ENCODE assay signal across 1 cellular context in the genomic region with DNA sequence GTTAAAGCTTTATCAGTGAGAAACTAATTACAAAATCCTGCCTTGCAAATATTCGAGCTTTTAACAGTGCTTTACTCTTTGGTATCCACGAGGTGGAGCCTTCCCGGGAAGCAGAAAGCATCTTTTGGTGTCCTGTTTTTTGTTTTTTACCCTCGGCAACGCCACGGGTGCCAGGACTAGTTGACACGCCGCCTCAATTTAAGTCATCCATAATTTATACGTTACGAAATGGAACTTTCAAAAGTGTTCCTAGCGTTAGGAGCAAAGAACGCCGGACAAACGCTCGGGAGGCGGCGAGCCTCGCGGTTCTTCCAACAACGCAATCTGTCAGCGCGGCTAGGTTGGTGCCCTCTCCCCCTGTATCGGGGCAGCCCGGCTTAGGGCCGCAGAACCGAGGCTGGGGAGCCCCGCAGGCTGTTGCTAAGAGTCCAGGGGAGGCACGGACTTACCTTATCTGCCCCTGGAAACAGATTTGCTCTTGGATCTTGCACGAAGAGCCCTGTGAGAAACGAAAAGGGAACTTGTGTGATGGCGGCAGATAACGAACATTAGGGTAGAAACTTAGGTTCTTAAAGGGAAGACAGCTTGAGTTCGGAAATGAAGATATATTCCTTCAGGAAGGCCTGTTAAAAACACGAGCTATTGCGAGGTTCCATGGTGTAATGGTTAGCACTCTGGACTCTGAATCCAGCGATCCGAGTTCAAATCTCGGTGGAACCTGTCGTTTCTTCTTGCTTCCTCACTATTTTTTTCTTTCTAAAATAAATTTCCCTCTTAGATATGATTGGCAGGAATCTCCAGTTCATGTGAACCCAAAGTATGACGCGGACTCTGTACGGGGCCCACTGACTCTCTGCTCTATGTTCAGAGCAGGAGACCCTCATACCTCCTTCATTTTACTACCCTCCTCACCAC.
TF ChIP-seq lines count a peak whose summit lies in the region.

No MANE protein-coding gene starts in this region.

TF ChIP-seq in HepG2, 621 proteins besides CTCF, POLR2A, EP300 and RAD21 (continued from another document and continues in another):
- TF ChIP-seq, protein P1, sequence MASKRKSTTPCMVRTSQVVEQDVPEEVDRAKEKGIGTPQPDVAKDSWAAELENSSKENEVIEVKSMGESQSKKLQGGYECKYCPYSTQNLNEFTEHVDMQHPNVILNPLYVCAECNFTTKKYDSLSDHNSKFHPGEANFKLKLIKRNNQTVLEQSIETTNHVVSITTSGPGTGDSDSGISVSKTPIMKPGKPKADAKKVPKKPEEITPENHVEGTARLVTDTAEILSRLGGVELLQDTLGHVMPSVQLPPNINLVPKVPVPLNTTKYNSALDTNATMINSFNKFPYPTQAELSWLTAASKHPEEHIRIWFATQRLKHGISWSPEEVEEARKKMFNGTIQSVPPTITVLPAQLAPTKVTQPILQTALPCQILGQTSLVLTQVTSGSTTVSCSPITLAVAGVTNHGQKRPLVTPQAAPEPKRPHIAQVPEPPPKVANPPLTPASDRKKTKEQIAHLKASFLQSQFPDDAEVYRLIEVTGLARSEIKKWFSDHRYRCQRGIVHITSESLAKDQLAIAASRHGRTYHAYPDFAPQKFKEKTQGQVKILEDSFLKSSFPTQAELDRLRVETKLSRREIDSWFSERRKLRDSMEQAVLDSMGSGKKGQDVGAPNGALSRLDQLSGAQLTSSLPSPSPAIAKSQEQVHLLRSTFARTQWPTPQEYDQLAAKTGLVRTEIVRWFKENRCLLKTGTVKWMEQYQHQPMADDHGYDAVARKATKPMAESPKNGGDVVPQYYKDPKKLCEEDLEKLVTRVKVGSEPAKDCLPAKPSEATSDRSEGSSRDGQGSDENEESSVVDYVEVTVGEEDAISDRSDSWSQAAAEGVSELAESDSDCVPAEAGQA (IDR thresholded peaks at IDR 0.05; ENCODE audit: low read depth), result no peak
- TF ChIP-seq, protein P1 (CRISPR knock-in tag; IDR thresholded peaks at IDR 0.05; ENCODE audit: borderline replicate concordance), result no peak
- TF ChIP-seq ZNF12 (CRISPR knock-in tag; IDR thresholded peaks at IDR 0.05) (peak; percentile 39; the same call in 1 of the 2 replicates), NR2F6 (IDR thresholded peaks at IDR 0.05) (0 out of 2 replicates have a peak, but pooled peaks have one; percentile 20), NR2F6 (CRISPR knock-in tag; IDR thresholded peaks at IDR 0.05) (no peak), CAMTA2 (CRISPR knock-in tag; IDR thresholded peaks at IDR 0.05; ENCODE audit: borderline replicate concordance) (no peak), PTBP1 (IDR thresholded peaks at IDR 0.05; ENCODE audit: low read depth, low read length, poor library complexity, severe bottlenecking) (no peak), PHF21A (CRISPR knock-in tag; IDR thresholded peaks at IDR 0.05) (peak; percentile 25; the same call in 1 of the 2 replicates), ZNF33B (CRISPR knock-in tag; IDR thresholded peaks at IDR 0.05) (peak; percentile 35; the same call in 1 of the 2 replicates), ZNF432 (CRISPR knock-in tag; IDR thresholded peaks at IDR 0.05; ENCODE audit: borderline replicate concordance) (no peak), SOX13 (IDR thresholded peaks at IDR 0.05) (no peak), SOX13 (CRISPR knock-in tag; conservative IDR thresholded peaks at IDR 0.05 in 1 of 2, IDR thresholded peaks at IDR 0.05 in 1 of 2) (no peak; a peak in 1 of 4 replicates), ZMYM3 (CRISPR knock-in tag; IDR thresholded peaks at IDR 0.05) (peak; percentile 54; the same call in 1 of the 2 replicates), ZNF589 (CRISPR knock-in tag; conservative IDR thresholded peaks at IDR 0.05) (no peak), ZNF781 (CRISPR knock-in tag; IDR thresholded peaks at IDR 0.05; ENCODE audit: borderline replicate concordance, not compliant biosample characterization) (peak; percentile 81), ZNF670 (CRISPR knock-in tag; IDR thresholded peaks at IDR 0.05; ENCODE audit: borderline replicate concordance) (peak; percentile 37; the same call in 1 of the 2 replicates), ZNF451 (CRISPR knock-in tag; IDR thresholded peaks at IDR 0.05) (no peak), GABPB1 (CRISPR knock-in tag; IDR thresholded peaks at IDR 0.05) (peak; percentile 34), ZNF703 (CRISPR knock-in tag; IDR thresholded peaks at IDR 0.05; ENCODE audit: borderline replicate concordance) (peak; percentile 72; the same call in 1 of the 2 replicates), ASH2L (IDR thresholded peaks at IDR 0.05; ENCODE audit: insufficient read length, low read depth, low read length) (peak; percentile 83), ZNF33A (CRISPR knock-in tag; IDR thresholded peaks at IDR 0.05; ENCODE audit: borderline replicate concordance) (peak; percentile 76; the same call in 1 of the 2 replicates), ZFP82 (CRISPR knock-in tag; IDR thresholded peaks at IDR 0.05; ENCODE audit: borderline replicate concordance) (peak; percentile 80), ZNF605 (CRISPR knock-in tag; IDR thresholded peaks at IDR 0.05) (peak; percentile 97), ZNF383 (CRISPR knock-in tag; IDR thresholded peaks at IDR 0.05; ENCODE audit: borderline replicate concordance) (0 out of 2 replicates have a peak, but pooled peaks have one; percentile 36), SMYD3 (CRISPR knock-in tag; IDR thresholded peaks at IDR 0.05) (no peak), HNRNPLL (IDR thresholded peaks at IDR 0.05; ENCODE audit: low read depth, low read length, poor library complexity, severe bottlenecking) (peak; percentile 68), REPIN1 (CRISPR knock-in tag; IDR thresholded peaks at IDR 0.05; ENCODE audit: borderline replicate concordance, low read depth) (0 out of 2 replicates have a peak, but pooled peaks have one; percentile 40), ZNF547 (CRISPR knock-in tag; IDR thresholded peaks at IDR 0.05) (0 out of 2 replicates have a peak, but pooled peaks have one; percentile 29), ZNF20 (CRISPR knock-in tag; IDR thresholded peaks at IDR 0.05) (no peak), ZNF331 (CRISPR knock-in tag; IDR thresholded peaks at IDR 0.05) (peak; percentile 76), KLF6 (CRISPR knock-in tag; IDR thresholded peaks at IDR 0.05) (peak; percentile 49; the same call in 1 of the 2 replicates), SP2 (CRISPR knock-in tag; IDR thresholded peaks at IDR 0.05) (no peak), ZNF614 (CRISPR knock-in tag; IDR thresholded peaks at IDR 0.05; ENCODE audit: borderline replicate concordance) (peak; percentile 22; the same call in 1 of the 2 replicates), ZNF225 (CRISPR knock-in tag; IDR thresholded peaks at IDR 0.05) (peak; percentile 61; the same call in 1 of the 2 replicates), THAP11 (CRISPR knock-in tag; IDR thresholded peaks at IDR 0.05) (peak; percentile 53; the same call in 1 of the 2 replicates)
- TF ChIP-seq, protein P2, sequence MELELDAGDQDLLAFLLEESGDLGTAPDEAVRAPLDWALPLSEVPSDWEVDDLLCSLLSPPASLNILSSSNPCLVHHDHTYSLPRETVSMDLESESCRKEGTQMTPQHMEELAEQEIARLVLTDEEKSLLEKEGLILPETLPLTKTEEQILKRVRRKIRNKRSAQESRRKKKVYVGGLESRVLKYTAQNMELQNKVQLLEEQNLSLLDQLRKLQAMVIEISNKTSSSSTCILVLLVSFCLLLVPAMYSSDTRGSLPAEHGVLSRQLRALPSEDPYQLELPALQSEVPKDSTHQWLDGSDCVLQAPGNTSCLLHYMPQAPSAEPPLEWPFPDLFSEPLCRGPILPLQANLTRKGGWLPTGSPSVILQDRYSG (CRISPR knock-in tag; IDR thresholded peaks at IDR 0.05), result 0 out of 2 replicates have a peak, but pooled peaks have one; percentile 46
- TF ChIP-seq, protein P3, sequence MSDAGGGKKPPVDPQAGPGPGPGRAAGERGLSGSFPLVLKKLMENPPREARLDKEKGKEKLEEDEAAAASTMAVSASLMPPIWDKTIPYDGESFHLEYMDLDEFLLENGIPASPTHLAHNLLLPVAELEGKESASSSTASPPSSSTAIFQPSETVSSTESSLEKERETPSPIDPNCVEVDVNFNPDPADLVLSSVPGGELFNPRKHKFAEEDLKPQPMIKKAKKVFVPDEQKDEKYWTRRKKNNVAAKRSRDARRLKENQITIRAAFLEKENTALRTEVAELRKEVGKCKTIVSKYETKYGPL (CRISPR knock-in tag; IDR thresholded peaks at IDR 0.05), result no peak
- TF ChIP-seq, protein P4, sequence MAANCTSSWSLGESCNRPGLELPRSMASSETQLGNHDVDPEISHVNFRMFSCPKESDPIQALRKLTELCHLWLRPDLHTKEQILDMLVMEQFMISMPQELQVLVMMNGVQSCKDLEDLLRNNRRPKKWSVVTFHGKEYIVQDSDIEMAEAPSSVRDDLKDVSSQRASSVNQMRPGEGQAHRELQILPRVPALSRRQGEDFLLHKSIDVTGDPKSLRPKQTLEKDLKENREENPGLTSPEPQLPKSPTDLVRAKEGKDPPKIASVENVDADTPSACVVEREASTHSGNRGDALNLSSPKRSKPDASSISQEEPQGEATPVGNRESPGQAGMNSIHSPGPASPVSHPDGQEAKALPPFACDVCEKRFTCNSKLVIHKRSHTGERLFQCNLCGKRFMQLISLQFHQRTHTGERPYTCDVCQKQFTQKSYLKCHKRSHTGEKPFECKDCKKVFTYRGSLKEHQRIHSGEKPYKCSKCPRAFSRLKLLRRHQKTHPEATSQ (CRISPR knock-in tag; IDR thresholded peaks at IDR 0.05; ENCODE audit: borderline replicate concordance), result peak; percentile 70; the same call in 1 of the 2 replicates
- TF ChIP-seq, protein P5, sequence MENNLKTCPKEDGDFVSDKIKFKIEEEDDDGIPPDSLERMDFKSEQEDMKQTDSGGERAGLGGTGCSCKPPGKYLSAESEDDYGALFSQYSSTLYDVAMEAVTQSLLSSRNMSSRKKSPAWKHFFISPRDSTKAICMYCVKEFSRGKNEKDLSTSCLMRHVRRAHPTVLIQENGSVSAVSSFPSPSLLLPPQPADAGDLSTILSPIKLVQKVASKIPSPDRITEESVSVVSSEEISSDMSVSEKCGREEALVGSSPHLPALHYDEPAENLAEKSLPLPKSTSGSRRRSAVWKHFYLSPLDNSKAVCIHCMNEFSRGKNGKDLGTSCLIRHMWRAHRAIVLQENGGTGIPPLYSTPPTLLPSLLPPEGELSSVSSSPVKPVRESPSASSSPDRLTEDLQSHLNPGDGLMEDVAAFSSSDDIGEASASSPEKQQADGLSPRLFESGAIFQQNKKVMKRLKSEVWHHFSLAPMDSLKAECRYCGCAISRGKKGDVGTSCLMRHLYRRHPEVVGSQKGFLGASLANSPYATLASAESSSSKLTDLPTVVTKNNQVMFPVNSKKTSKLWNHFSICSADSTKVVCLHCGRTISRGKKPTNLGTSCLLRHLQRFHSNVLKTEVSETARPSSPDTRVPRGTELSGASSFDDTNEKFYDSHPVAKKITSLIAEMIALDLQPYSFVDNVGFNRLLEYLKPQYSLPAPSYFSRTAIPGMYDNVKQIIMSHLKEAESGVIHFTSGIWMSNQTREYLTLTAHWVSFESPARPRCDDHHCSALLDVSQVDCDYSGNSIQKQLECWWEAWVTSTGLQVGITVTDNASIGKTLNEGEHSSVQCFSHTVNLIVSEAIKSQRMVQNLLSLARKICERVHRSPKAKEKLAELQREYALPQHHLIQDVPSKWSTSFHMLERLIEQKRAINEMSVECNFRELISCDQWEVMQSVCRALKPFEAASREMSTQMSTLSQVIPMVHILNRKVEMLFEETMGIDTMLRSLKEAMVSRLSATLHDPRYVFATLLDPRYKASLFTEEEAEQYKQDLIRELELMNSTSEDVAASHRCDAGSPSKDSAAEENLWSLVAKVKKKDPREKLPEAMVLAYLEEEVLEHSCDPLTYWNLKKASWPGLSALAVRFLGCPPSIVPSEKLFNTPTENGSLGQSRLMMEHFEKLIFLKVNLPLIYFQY (CRISPR knock-in tag; IDR thresholded peaks at IDR 0.05; ENCODE audit: borderline replicate concordance), result 0 out of 2 replicates have a peak, but pooled peaks have one; percentile 8
- TF ChIP-seq, protein P6, sequence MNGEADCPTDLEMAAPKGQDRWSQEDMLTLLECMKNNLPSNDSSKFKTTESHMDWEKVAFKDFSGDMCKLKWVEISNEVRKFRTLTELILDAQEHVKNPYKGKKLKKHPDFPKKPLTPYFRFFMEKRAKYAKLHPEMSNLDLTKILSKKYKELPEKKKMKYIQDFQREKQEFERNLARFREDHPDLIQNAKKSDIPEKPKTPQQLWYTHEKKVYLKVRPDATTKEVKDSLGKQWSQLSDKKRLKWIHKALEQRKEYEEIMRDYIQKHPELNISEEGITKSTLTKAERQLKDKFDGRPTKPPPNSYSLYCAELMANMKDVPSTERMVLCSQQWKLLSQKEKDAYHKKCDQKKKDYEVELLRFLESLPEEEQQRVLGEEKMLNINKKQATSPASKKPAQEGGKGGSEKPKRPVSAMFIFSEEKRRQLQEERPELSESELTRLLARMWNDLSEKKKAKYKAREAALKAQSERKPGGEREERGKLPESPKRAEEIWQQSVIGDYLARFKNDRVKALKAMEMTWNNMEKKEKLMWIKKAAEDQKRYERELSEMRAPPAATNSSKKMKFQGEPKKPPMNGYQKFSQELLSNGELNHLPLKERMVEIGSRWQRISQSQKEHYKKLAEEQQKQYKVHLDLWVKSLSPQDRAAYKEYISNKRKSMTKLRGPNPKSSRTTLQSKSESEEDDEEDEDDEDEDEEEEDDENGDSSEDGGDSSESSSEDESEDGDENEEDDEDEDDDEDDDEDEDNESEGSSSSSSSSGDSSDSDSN (CRISPR knock-in tag; IDR thresholded peaks at IDR 0.05), result peak; percentile 84
